In the genomic region with DNA sequence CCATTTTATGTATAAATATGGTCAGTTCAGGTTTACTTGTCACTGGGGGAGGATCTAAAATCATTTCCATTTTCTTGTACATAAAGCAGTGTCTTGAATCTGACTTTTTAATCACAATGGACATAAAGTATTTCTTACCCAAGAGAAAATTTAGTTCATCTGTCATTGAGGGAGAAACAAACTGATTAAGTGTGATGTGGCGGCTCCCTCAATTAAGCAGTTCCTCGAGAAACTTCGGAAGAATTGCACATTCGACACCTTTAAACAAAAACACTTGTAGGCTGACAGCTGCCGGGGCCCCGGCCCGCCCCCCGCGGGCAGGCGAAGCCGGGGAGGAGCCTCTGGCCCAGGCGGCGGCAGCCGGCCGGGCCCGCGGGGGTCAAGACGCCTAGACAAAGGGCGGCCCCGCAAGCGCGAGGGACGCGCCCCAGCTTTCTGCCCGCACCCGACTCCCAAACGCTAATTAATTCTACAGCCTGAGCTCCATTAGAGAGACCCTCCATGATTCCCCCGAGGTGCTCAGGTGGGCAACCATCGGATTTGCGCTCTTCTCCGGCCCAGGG, we compare ENCODE assay signal across 8 cellular contexts. TPM values are rescaled to one million over a fixed set of nuclear protein-coding genes. Genes with fewer than 3 reads are reported as not detected.
A peak's percentile ranks its signal among the peaks of the same experiment; 100 is the strongest.
DNase-seq lines count a peak whose midpoint lies in the region; TF ChIP-seq lines count a peak whose summit lies in the region.

No MANE protein-coding gene starts in this region.

- peaks cover 13% of the 10 kb centered on the region for H3K9me3 Mint-ChIP-seq in Calu3 (ENCODE audit: low read depth, unreplicated experiment)

- DNase-seq in Calu3 (peak; percentile 30), H7 (peak; percentile 86), SK-N-MC (ENCODE audit: low read depth, low spot score) (no peak), fibroblast of lung (ENCODE audit: low read depth in 2 of 2) (peak in 1 of 2 donors; percentile 11), NCI-H446 treated with DMSO at 0.1 percent for 48 hours (lab: John Stamatoyannopoulos, UW) (no peak), UCSD-AML1 (lab: John Stamatoyannopoulos, UW; ENCODE audit: unreplicated experiment) (no peak)
- DNase-seq in central memory CD4-positive, alpha-beta T cell = no peak

- H3K4me1 ChIP-seq in fibroblast of lung (ENCODE audit: control insufficient read depth, extremely low read depth, insufficient read depth, low read length) (no peaks in the 10 kb centered on the region), neuron (ENCODE audit: insufficient read depth, low read length) (peaks cover 16% of the 10 kb centered on the region)

- H3K9ac ChIP-seq in SK-N-MC (ENCODE audit: insufficient read length) (peak overlapping the region; percentile 84), fibroblast of lung (ENCODE audit: insufficient read depth, low read length) (peak overlapping the region; percentile 58)

- no peak for TF ChIP-seq CTCF in Calu3 (IDR thresholded peaks at IDR 0.05; ENCODE audit: unreplicated experiment)
- TF ChIP-seq CTCF in fibroblast of lung (conservative IDR thresholded peaks at IDR 0.05 in 1 of 2, IDR thresholded peaks at IDR 0.05 in 1 of 2; ENCODE audit: low read depth in 1 of 2, low read length in 2 of 2) = no peak

- CTCF ChIA-PET in Calu3 (lab: Charles Lee) = interaction anchor here (0.6 kb wide), 2 partner anchors 365 to 761 kb away, joined by 3 read pairs; no protein-coding TSS in a partner anchor

- H3K4me2 ChIP-seq in fibroblast of lung (ENCODE audit: extremely low read depth, insufficient read depth, low read length) = peak overlapping the region; percentile 89

- BruUV-seq in Calu3 (replicated peaks; lab: Mats Ljungman, UMichigan) = no TSS peak

- H3K36me3 Mint-ChIP-seq in Calu3 (ENCODE audit: insufficient read depth, unreplicated experiment) = peaks cover 26% of the 10 kb centered on the region

- no peaks in the 10 kb centered on the region for H3K9me3 ChIP-seq in SK-N-MC (ENCODE audit: low read depth, low read length)
- no peaks in the 10 kb centered on the region for H3K9me3 ChIP-seq in fibroblast of lung (ENCODE audit: control insufficient read depth, insufficient read depth, low read depth, low read length)
- H3K9me3 ChIP-seq in neuron (ENCODE audit: low read length) = peaks cover 26% of the 10 kb centered on the region

- H3K4me3 ChIP-seq in H7 (ENCODE audit: insufficient read depth, low read depth, low read length) (peak overlapping the region; percentile 90), SK-N-MC (peak overlapping the region; percentile 98), fibroblast of lung (replicated peaks in 1 of 4; ENCODE audit: control extremely low read depth in 1 of 4, insufficient read depth in 1 of 4, low read depth in 3 of 4, low read length in 4 of 4) (peak overlapping the region; percentile 55 to 84 (median 66)), neuron (ENCODE audit: low read length) (peak overlapping the region; percentile 95)

- H3K4me1 Mint-ChIP-seq in Calu3 (ENCODE audit: low read depth, unreplicated experiment) = no peaks in the 10 kb centered on the region

- intact Hi-C loops in Calu3 (cut with micrococcal nuclease; ENCODE audit: unreplicated experiment) = no loop called here

- H3K27ac Mint-ChIP-seq in Calu3 (ENCODE audit: unreplicated experiment) = peak overlapping the region; percentile 73

- peaks cover 10% of the 10 kb centered on the region for H3K27me3 Mint-ChIP-seq in Calu3 (ENCODE audit: unreplicated experiment)

- no peaks in the 10 kb centered on the region for H3K79me2 ChIP-seq in fibroblast of lung (ENCODE audit: control insufficient read depth, insufficient read depth, low read length)

- no peaks in the 10 kb centered on the region for H3K36me3 ChIP-seq in H7 (replicated peaks; ENCODE audit: control insufficient read depth, insufficient read depth, low read length)
- H3K36me3 ChIP-seq in SK-N-MC (ENCODE audit: insufficient read depth, low read length) = peaks cover 3% of the 10 kb centered on the region; the same call in 1 of the 2 replicates
- H3K36me3 ChIP-seq in fibroblast of lung (ENCODE audit: control insufficient read depth, insufficient read depth, low read length) = no peaks in the 10 kb centered on the region
- H3K36me3 ChIP-seq in neuron (ENCODE audit: insufficient read depth, low read length) = peaks cover 2% of the 10 kb centered on the region

- H4K20me1 ChIP-seq in fibroblast of lung (ENCODE audit: control insufficient read depth, extremely low read depth, insufficient read depth, low read length) = no peaks in the 10 kb centered on the region

- H3K27me3 ChIP-seq in H7 (ENCODE audit: control insufficient read depth, insufficient read depth, low read length) (peaks cover 33% of the 10 kb centered on the region), fibroblast of lung (ENCODE audit: control insufficient read depth, insufficient read depth, low read length) (peaks cover 16% of the 10 kb centered on the region), neuron (ENCODE audit: insufficient read depth, low read length) (no peaks in the 10 kb centered on the region)

- H3K27ac ChIP-seq in SK-N-MC (no peak overlapping the region), fibroblast of lung (ENCODE audit: insufficient read depth, low read length) (no peak overlapping the region)

- H3K4me3 Mint-ChIP-seq in Calu3 (ENCODE audit: low read depth, unreplicated experiment) = peak overlapping the region; percentile 94

- H2AFZ ChIP-seq in fibroblast of lung (ENCODE audit: low read length) (peak overlapping the region; percentile 59), neuron (ENCODE audit: low read depth, low read length) (peak overlapping the region; percentile 93)

RNA-seq across cellular contexts. Expression of gene TRIM36, which starts 0.8 kb away (rescaled TPM):
- 4.4 and 5.4 TPM in 2 replicates for total RNA-seq in Calu3 (2022)
- total RNA-seq in H7 (2014; rRNA removed; shearing (Covaris generic)) = 10.5 and 11.7 TPM in 2 replicates
- total RNA-seq in fibroblast of lung = under 0.01 and 0.33 TPM in 2 replicates
- polyA plus RNA-seq in fibroblast of lung = 0.12 and 0.68 TPM in 2 replicates
- 0.09 and 0.17 TPM in 2 replicates for polyA plus RNA-seq in fibroblast of lung (2012)
- not detected in 2 replicates for polyA minus RNA-seq in fibroblast of lung (ENCODE audit: low replicate concordance)

Comparison
In these comparisons a context has a peak if more than half of its experiments do, and no peak if none do; other contexts are left out.
1. DNase-seq: peak in Calu3 (single experiment) and H7 (single experiment); none in SK-N-MC (single experiment), central memory CD4-positive, alpha-beta T cell (single experiment), NCI-H446 treated with DMSO at 0.1 percent for 48 hours (single experiment) and UCSD-AML1 (single experiment).
2. Peak in every context shown above with its lines, with median percentiles within 50 percentile points of each other: H3K4me3 ChIP-seq.